ENCODE assay signal across 9 cellular contexts in genomic region chr20:10672579-10673127, GRCh38. TPM values are rescaled to one million over a fixed set of nuclear protein-coding genes. Genes with fewer than 3 reads are reported as not detected.
DNase-seq lines count a peak whose midpoint lies in the region; ATAC-seq and TF ChIP-seq lines count a peak whose summit lies in the region.
"Had no signal": no experiment of that assay in that cellular context is flagged by ENCODE, and none has a peak within 500 bp of the region (broad histone marks: within the 10 kb centered on the region; RNA-seq: fewer than 3 reads in every experiment).

No MANE protein-coding gene starts in this region.

- H3K4me3 ChIP-seq in epithelial cell of esophagus (ENCODE audit: low read length) (peak overlapping the region; percentile 98), mucosa of descending colon (peak overlapping the region; percentile 86), testis (peak overlapping the region; percentile 86 to 89)

- H3K27ac ChIP-seq in testis, result peak overlapping the region; percentile 94 to 98
- H3K27ac ChIP-seq: 22Rv1 had no signal

- ATAC-seq in mucosa of descending colon, result peak; percentile 25
- ATAC-seq in GM18498 (IDR thresholded peaks at IDR 0.05; ENCODE audit: unreplicated experiment), result no peak

- H3K4me1 ChIP-seq in mucosa of descending colon (ENCODE audit: low read depth) (peaks cover 14% of the 10 kb centered on the region), testis (peaks cover 5% of the 10 kb centered on the region)

- TF ChIP-seq POLR2A in testis (IDR thresholded peaks at IDR 0.05), result no peak

- TF ChIP-seq CTCF in epithelial cell of esophagus (IDR thresholded peaks at IDR 0.05; ENCODE audit: insufficient read depth, low read depth, low read length, missing control alignments) (no peak), mucosa of descending colon (IDR thresholded peaks at IDR 0.05) (no peak), testis (IDR thresholded peaks at IDR 0.05) (no peak)

- 1% methylated on average over 9 to 44 of the region's 48 CpGs for WGBS in testis, 2 donors

- H3K36me3 ChIP-seq in mucosa of descending colon (ENCODE audit: low read depth), result no peaks in the 10 kb centered on the region
- H3K36me3 ChIP-seq in testis (ENCODE audit: low read depth, missing control alignments), result no peaks in the 10 kb centered on the region

- H3K9me3 ChIP-seq in mucosa of descending colon, result no peaks in the 10 kb centered on the region
- H3K9me3 ChIP-seq in testis, result no peaks in the 10 kb centered on the region

- H3K27me3 ChIP-seq in testis, result no peaks in the 10 kb centered on the region

- intact Hi-C loops in mucosa of descending colon (cut with DNase I, micrococcal nuclease), result loop anchor here in 1 of 2 donors (10.0 kb wide), 1 partner anchor 192 kb away; no protein-coding TSS in a partner anchor
- intact Hi-C loops in testis (cut with DNase I; ENCODE audit: low total_unique reads), result no loop called here

- DNase-seq in DMS 273 (lab: John Stamatoyannopoulos, UW; ENCODE audit: unreplicated experiment), result peak; percentile 70
- DNase-seq in DMS 273 treated with DMSO at 0.1 percent for 48 hours (lab: John Stamatoyannopoulos, UW), result no peak
- DNase-seq in NCI-H1092 (lab: John Stamatoyannopoulos, UW), result peak; percentile 26
- peak; percentile 54 to 58 for DNase-seq in activated CD4-positive, alpha-beta T cell treated with anti-CD3 and anti-CD28 coated beads, Interleukin-2, amount 50 U/mL, for 48 hours
- no peak for DNase-seq in epithelial cell of esophagus (ENCODE audit: low read depth)
- DNase-seq in mucosa of descending colon, result peak; percentile 71 to 81 (median 80)
- DNase-seq in testis, result peak; percentile 49

RNA-seq across cellular contexts. Expression of gene JAG1, which starts 1.1 kb away (rescaled TPM):
- total RNA-seq in mucosa of descending colon, result 100 to 1,000 TPM in 1 of 3 donors, 10 to 100 TPM in 2; 87.1 to 104 (median 94.4) TPM
- total RNA-seq in testis, result 10 to 100 TPM; 24.7 to 30.6 TPM
- polyA plus RNA-seq in testis (ENCODE audit: insufficient read depth, low read depth, low replicate concordance), result 17.4 TPM

Comparison
In these comparisons a context has a peak if more than half of its experiments do, and no peak if none do; other contexts are left out.
1. DNase-seq: peak in DMS 273 (single experiment), NCI-H1092 (single experiment), activated CD4-positive, alpha-beta T cell treated with anti-CD3 and anti-CD28 coated beads, Interleukin-2, amount 50 U/mL, for 48 hours (2 of 2), mucosa of descending colon (3 of 3) and testis (single experiment); none in DMS 273 treated with DMSO at 0.1 percent for 48 hours (single experiment) and epithelial cell of esophagus (single experiment).
2. Peak in every context shown above with its lines, with median percentiles within 50 percentile points of each other: H3K4me3 ChIP-seq.